ENCODE assay signal across 13 cellular contexts in the genomic region with DNA sequence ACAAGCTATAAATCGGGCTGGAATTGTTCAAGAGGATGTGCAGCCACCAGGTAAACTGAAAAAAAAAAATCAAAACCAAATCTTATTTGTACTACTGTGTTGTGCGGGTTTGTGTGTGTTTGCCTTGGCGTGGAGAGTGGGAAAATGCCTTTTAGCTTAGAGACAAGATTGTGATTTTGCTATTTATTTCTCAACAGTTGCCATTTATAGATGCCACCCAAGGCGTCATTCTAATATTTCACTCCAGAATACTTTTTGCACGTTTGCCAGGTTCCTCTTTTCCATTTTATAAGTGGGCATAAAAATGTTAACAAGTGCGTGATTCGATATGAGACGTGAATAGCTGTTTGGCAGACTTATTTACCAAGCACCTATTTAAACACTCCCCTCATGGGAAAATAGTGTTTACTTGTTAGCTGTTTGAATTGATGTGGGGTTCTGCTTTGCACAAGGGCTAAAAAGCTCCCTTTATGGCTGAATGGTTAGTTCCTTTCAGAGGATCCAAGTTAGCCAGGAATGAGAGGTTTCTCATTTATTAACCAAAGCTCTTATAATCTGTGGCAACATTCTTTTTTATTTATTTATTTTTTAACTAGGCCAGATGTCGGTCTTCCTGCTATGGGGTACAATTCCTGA. TPM values are rescaled to one million over a fixed set of nuclear protein-coding genes. Genes with fewer than 3 reads are reported as not detected.
A peak's percentile ranks its signal among the peaks of the same experiment; 100 is the strongest.
DNase-seq lines count a peak whose midpoint lies in the region; ATAC-seq and TF ChIP-seq lines count a peak whose summit lies in the region.
"Had no signal": no experiment of that assay in that cellular context is flagged by ENCODE, and none has a peak within 500 bp of the region (broad histone marks: within the 10 kb centered on the region; RNA-seq: fewer than 3 reads in every experiment).

No MANE protein-coding gene starts in this region.

- H3K27ac Mint-ChIP-seq in WTC11 = no peak overlapping the region
- H3K27ac Mint-ChIP-seq: activated naive CD4-positive, alpha-beta T cell treated with anti-CD3 and anti-CD28 coated beads, Interleukin-2, amount 10 ng/mL, durations not matched to agents 7 days and 5 days; stimulated activated memory B cell treated with anti-CD40 and anti-IgM and Interleukin-4, amounts not matched to agents 10 μg/mL and 1 μg/mL and 100 μg/mL, for 72 hours had no signal

- peak; percentile 76 for DNase-seq in DMS53 treated with DMSO at 0.1 percent for 48 hours (lab: John Stamatoyannopoulos, UW; ENCODE audit: unreplicated experiment)
- DNase-seq in NCI-H2081 treated with DMSO at 0.1 percent for 48 hours (lab: John Stamatoyannopoulos, UW) = peak; percentile 92
- no peak for DNase-seq in dorsolateral prefrontal cortex
- no peak for DNase-seq in sigmoid colon
- no peak for DNase-seq in HCEC 1CT
- no peak for DNase-seq in WTC11 (ENCODE audit: low spot score)
- DNase-seq: activated CD4-positive, alpha-beta T cell treated with anti-CD3 and anti-CD28 coated beads for 48 hours; activated naive CD4-positive, alpha-beta T cell treated with anti-CD3 and anti-CD28 coated beads, Interleukin-2, amount 10 ng/mL, durations not matched to agents 7 days and 5 days; CD4-positive, alpha-beta memory T cell; NCI-H1694 treated with DMSO at 0.1 percent for 48 hours had no signal

- no peaks in the 10 kb centered on the region for H3K9me3 Mint-ChIP-seq in WTC11
- H3K9me3 Mint-ChIP-seq: activated naive CD4-positive, alpha-beta T cell treated with anti-CD3 and anti-CD28 coated beads, Interleukin-2, amount 10 ng/mL, durations not matched to agents 7 days and 5 days; CD4-positive, alpha-beta memory T cell; stimulated activated memory B cell treated with anti-CD40 and anti-IgM and Interleukin-4, amounts not matched to agents 10 μg/mL and 1 μg/mL and 100 μg/mL, for 72 hours had no signal

- CTCF ChIA-PET in WTC11 (lab: Charles Lee) = interaction anchor here (1.0 to 1.4 kb wide), 3 partner anchors 13 to 86 kb away, joined by 3 to 6 read pairs (median 3); no protein-coding TSS in a partner anchor

- H3K27me3 ChIP-seq in dorsolateral prefrontal cortex (no peaks in the 10 kb centered on the region), sigmoid colon (no peaks in the 10 kb centered on the region)

- TF ChIP-seq CTCF in dorsolateral prefrontal cortex (IDR thresholded peaks at IDR 0.05 in 54 of 56, conservative IDR thresholded peaks at IDR 0.05 in 2 of 56; ENCODE audit: low read depth in 1 of 56, partially characterized antibody in 56 of 56) = no peak
- TF ChIP-seq CTCF in sigmoid colon (IDR thresholded peaks at IDR 0.05) = no peak
- TF ChIP-seq CTCF in WTC11 (IDR thresholded peaks at IDR 0.05) = no peak

- H3K27me3 Mint-ChIP-seq in WTC11 (ENCODE audit: low read depth) = no peaks in the 10 kb centered on the region
- H3K27me3 Mint-ChIP-seq: activated naive CD4-positive, alpha-beta T cell treated with anti-CD3 and anti-CD28 coated beads, Interleukin-2, amount 10 ng/mL, durations not matched to agents 7 days and 5 days; CD4-positive, alpha-beta memory T cell; stimulated activated memory B cell treated with anti-CD40 and anti-IgM and Interleukin-4, amounts not matched to agents 10 μg/mL and 1 μg/mL and 100 μg/mL, for 72 hours had no signal

- H3K4me3 Mint-ChIP-seq in WTC11 = no peak overlapping the region
- H3K4me3 Mint-ChIP-seq: activated naive CD4-positive, alpha-beta T cell treated with anti-CD3 and anti-CD28 coated beads, Interleukin-2, amount 10 ng/mL, durations not matched to agents 7 days and 5 days; CD4-positive, alpha-beta memory T cell; stimulated activated memory B cell treated with anti-CD40 and anti-IgM and Interleukin-4, amounts not matched to agents 10 μg/mL and 1 μg/mL and 100 μg/mL, for 72 hours had no signal

- TF ChIP-seq EP300 in sigmoid colon (IDR thresholded peaks at IDR 0.05) = no peak

- H3K9me3 ChIP-seq in sigmoid colon = no peaks in the 10 kb centered on the region

- intact Hi-C loops in dorsolateral prefrontal cortex (cut with DNase I) = loop anchor here (5.0 to 10.0 kb wide), 4 partner anchors 389 to 796 kb away; a partner anchor contains a TSS
- intact Hi-C loops in sigmoid colon (cut with DNase I) = loop anchor here (5.0 kb wide), 1 partner anchor 484 kb away; no protein-coding TSS in a partner anchor

- no peak for TF ChIP-seq POLR2A in sigmoid colon (IDR thresholded peaks at IDR 0.05)

- H3K4me3 ChIP-seq in dorsolateral prefrontal cortex = peak overlapping the region in 28 of 59 donors; percentile 1 to 43 (median 15)
- H3K4me3 ChIP-seq in sigmoid colon = no peak overlapping the region

- peaks cover 7% of the 10 kb centered on the region; the same call in 1 of the 2 replicates for H3K36me3 Mint-ChIP-seq in WTC11
- H3K36me3 Mint-ChIP-seq: activated naive CD4-positive, alpha-beta T cell treated with anti-CD3 and anti-CD28 coated beads, Interleukin-2, amount 10 ng/mL, durations not matched to agents 7 days and 5 days had no signal

- no peaks in the 10 kb centered on the region for H3K4me1 ChIP-seq in sigmoid colon

- POLR2A ChIA-PET in WTC11 (lab: Charles Lee) = no interaction called here

- 42 to 67% methylated on average over 9 of the region's 9 CpGs for WGBS in sigmoid colon, 2 donors

- H3K4me1 Mint-ChIP-seq in WTC11 = peaks cover 13% of the 10 kb centered on the region
- H3K4me1 Mint-ChIP-seq: activated naive CD4-positive, alpha-beta T cell treated with anti-CD3 and anti-CD28 coated beads, Interleukin-2, amount 10 ng/mL, durations not matched to agents 7 days and 5 days had no signal

- no peak for ATAC-seq in HG03460 (IDR thresholded peaks at IDR 0.05; ENCODE audit: unreplicated experiment)
- ATAC-seq in WTC11 = no peak
- no peak for ATAC-seq in HG03097 (IDR thresholded peaks at IDR 0.05; ENCODE audit: low FRiP score, unreplicated experiment)
- ATAC-seq: stimulated activated memory B cell treated with anti-CD40 and anti-IgM and Interleukin-4, amounts not matched to agents 10 μg/mL and 1 μg/mL and 100 μg/mL, for 72 hours had no signal

- peaks cover 0 to 5% (median 0%) of the 10 kb centered on the region in 4 donors for H3K36me3 ChIP-seq in sigmoid colon

- H3K27ac ChIP-seq in dorsolateral prefrontal cortex (peak overlapping the region in 55 of 59 donors; percentile 13 to 86 (median 65)), sigmoid colon (peak overlapping the region in 3 of 4 donors; percentile 7 to 40 (median 22))

TF ChIP-seq in WTC11, 78 proteins besides CTCF, POLR2A, EP300 and RAD21:
- TF ChIP-seq, protein P1, sequence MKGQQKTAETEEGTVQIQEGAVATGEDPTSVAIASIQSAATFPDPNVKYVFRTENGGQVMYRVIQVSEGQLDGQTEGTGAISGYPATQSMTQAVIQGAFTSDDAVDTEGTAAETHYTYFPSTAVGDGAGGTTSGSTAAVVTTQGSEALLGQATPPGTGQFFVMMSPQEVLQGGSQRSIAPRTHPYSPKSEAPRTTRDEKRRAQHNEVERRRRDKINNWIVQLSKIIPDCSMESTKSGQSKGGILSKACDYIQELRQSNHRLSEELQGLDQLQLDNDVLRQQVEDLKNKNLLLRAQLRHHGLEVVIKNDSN (CRISPR knock-in tag; IDR thresholded peaks at IDR 0.05) = no peak
- TF ChIP-seq ETV6 (CRISPR knock-in tag; IDR thresholded peaks at IDR 0.05) (no peak), JAZF1 (CRISPR knock-in tag; IDR thresholded peaks at IDR 0.05) (no peak), TCF7 (CRISPR knock-in tag; IDR thresholded peaks at IDR 0.05; ENCODE audit: low read depth) (no peak)
- TF ChIP-seq, protein P2, sequence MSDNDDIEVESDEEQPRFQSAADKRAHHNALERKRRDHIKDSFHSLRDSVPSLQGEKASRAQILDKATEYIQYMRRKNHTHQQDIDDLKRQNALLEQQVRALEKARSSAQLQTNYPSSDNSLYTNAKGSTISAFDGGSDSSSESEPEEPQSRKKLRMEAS (CRISPR knock-in tag; IDR thresholded peaks at IDR 0.05) = no peak
- TF ChIP-seq, protein P3, sequence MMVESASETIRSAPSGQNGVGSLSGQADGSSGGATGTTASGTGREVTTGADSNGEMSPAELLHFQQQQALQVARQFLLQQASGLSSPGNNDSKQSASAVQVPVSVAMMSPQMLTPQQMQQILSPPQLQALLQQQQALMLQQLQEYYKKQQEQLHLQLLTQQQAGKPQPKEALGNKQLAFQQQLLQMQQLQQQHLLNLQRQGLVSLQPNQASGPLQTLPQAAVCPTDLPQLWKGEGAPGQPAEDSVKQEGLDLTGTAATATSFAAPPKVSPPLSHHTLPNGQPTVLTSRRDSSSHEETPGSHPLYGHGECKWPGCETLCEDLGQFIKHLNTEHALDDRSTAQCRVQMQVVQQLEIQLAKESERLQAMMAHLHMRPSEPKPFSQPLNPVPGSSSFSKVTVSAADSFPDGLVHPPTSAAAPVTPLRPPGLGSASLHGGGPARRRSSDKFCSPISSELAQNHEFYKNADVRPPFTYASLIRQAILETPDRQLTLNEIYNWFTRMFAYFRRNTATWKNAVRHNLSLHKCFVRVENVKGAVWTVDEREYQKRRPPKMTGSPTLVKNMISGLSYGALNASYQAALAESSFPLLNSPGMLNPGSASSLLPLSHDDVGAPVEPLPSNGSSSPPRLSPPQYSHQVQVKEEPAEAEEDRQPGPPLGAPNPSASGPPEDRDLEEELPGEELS (CRISPR knock-in tag; IDR thresholded peaks at IDR 0.05) = no peak

RNA-seq across cellular contexts. Expression of a gene that starts 14.4 kb away (rescaled TPM):
- total RNA-seq in dorsolateral prefrontal cortex (10 to 100 TPM; 13.4 to 30.6 (median 19.7) TPM), sigmoid colon (10 to 100 TPM; 33.8 to 46.7 (median 40.8) TPM), WTC11 (2021) (39.4 to 48.5 TPM (median 45.3 TPM) in 3 replicates)
- 10 to 100 TPM; 44.8 to 99.1 (median 94.8) TPM for polyA plus RNA-seq in sigmoid colon

Comparison
In these comparisons a context has a peak if more than half of its experiments do, and no peak if none do; other contexts are left out.
1. DNase-seq: peak in DMS53 treated with DMSO at 0.1 percent for 48 hours (single experiment) and NCI-H2081 treated with DMSO at 0.1 percent for 48 hours (single experiment); none in dorsolateral prefrontal cortex (0 of 10), sigmoid colon (single experiment), HCEC 1CT (single experiment) and WTC11 (single experiment).